ENCODE assay signal across 2 cellular contexts in the genomic region with DNA sequence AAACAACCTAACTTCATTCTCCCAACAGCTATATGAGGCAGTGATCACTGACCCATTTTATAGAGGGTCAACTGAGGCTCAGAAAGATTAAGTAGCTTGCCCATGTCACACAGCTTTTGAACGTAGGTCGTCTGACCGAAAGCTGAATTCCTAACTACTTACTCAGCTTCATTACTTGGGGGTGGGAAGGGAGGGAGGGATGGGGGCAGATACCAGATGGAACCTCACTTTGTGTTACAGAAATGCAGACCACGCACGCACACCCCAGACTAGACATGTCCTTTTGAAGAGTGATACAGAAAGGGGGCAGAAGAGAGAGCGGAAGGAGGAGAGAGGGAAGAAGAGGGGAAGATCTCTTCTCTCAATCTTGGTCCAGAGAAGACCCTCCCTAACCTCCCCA.
TF ChIP-seq lines count a peak whose summit lies in the region.

No MANE protein-coding gene starts in this region.

TF ChIP-seq in SK-N-SH, 30 proteins besides CTCF, POLR2A, EP300 and RAD21 (continued from another document):
- TF ChIP-seq MAX (IDR thresholded peaks at IDR 0.05; ENCODE audit: low read depth) (no peak), MXI1 (IDR thresholded peaks at IDR 0.05; ENCODE audit: low read depth, low read length) (no peak), ELF1 (IDR thresholded peaks at IDR 0.05) (no peak), FOXM1 (IDR thresholded peaks at IDR 0.05; ENCODE audit: low read depth) (no peak)

TF ChIP-seq in SK-N-SH treated with all-trans-retinoic acid at 6 μM for 48 hours, 23 proteins besides CTCF, POLR2A, EP300 and RAD21 (continued from another document):
- TF ChIP-seq, protein P1, sequence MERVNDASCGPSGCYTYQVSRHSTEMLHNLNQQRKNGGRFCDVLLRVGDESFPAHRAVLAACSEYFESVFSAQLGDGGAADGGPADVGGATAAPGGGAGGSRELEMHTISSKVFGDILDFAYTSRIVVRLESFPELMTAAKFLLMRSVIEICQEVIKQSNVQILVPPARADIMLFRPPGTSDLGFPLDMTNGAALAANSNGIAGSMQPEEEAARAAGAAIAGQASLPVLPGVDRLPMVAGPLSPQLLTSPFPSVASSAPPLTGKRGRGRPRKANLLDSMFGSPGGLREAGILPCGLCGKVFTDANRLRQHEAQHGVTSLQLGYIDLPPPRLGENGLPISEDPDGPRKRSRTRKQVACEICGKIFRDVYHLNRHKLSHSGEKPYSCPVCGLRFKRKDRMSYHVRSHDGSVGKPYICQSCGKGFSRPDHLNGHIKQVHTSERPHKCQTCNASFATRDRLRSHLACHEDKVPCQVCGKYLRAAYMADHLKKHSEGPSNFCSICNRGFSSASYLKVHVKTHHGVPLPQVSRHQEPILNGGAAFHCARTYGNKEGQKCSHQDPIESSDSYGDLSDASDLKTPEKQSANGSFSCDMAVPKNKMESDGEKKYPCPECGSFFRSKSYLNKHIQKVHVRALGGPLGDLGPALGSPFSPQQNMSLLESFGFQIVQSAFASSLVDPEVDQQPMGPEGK (CRISPR knock-in tag; IDR thresholded peaks at IDR 0.05; ENCODE audit: borderline replicate concordance): no peak
- TF ChIP-seq TSHZ2 (CRISPR knock-in tag; IDR thresholded peaks at IDR 0.05): no peak
- TF ChIP-seq, protein P2, sequence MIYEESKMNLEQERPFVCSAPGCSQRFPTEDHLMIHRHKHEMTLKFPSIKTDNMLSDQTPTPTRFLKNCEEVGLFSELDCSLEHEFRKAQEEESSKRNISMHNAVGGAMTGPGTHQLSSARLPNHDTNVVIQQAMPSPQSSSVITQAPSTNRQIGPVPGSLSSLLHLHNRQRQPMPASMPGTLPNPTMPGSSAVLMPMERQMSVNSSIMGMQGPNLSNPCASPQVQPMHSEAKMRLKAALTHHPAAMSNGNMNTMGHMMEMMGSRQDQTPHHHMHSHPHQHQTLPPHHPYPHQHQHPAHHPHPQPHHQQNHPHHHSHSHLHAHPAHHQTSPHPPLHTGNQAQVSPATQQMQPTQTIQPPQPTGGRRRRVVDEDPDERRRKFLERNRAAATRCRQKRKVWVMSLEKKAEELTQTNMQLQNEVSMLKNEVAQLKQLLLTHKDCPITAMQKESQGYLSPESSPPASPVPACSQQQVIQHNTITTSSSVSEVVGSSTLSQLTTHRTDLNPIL (CRISPR knock-in tag; IDR thresholded peaks at IDR 0.05; ENCODE audit: low read depth): no peak
